8 cellular contexts compared by ENCODE assay signal in genomic region chr3:126982522-126983175, GRCh38. TPM values are rescaled to one million over a fixed set of nuclear protein-coding genes. Genes with fewer than 3 reads are reported as not detected.
DNase-seq lines count a peak whose midpoint lies in the region; ATAC-seq and TF ChIP-seq lines count a peak whose summit lies in the region.

PLXNA1 (plus strand) TSS chr3:126983115; CDS start chr3:126988594, 5,479 bp downstream.

- no peaks in the 10 kb centered on the region for H3K9me3 Mint-ChIP-seq in activated CD4-positive, alpha-beta memory T cell treated with anti-CD3 and anti-CD28 coated beads for 36 hours

- H3K27me3 Mint-ChIP-seq in activated CD4-positive, alpha-beta memory T cell treated with anti-CD3 and anti-CD28 coated beads for 36 hours, result peaks cover 7% of the 10 kb centered on the region

- peak within 1 kb of the TSS; percentile 79 for H3K4me3 Mint-ChIP-seq in activated CD4-positive, alpha-beta memory T cell treated with anti-CD3 and anti-CD28 coated beads for 36 hours

- H3K9me3 ChIP-seq in BLaER1 (no peaks in the 10 kb centered on the region), ectodermal cell (ENCODE audit: control insufficient read depth, low read length) (no peaks in the 10 kb centered on the region)

- H3K4me1 ChIP-seq in BLaER1, result peaks cover 38% of the 10 kb centered on the region
- H3K4me1 ChIP-seq in ectodermal cell (ENCODE audit: control insufficient read depth, insufficient read depth, low read length), result peaks cover 10% of the 10 kb centered on the region

- peak within 1 kb of the TSS; percentile 99 for H3K4me2 ChIP-seq in BLaER1

- peak within 1 kb of the TSS; percentile 88 for H3K27ac Mint-ChIP-seq in activated CD4-positive, alpha-beta memory T cell treated with anti-CD3 and anti-CD28 coated beads for 36 hours

- no peaks in the 10 kb centered on the region for H3K36me3 ChIP-seq in BLaER1
- H3K36me3 ChIP-seq in ectodermal cell (ENCODE audit: control insufficient read depth, insufficient read depth, low read length), result no peaks in the 10 kb centered on the region

- H3K4me3 ChIP-seq in BLaER1, result peak within 1 kb of the TSS; percentile 81
- peak within 1 kb of the TSS; percentile 70 for H3K4me3 ChIP-seq in ectodermal cell (ENCODE audit: insufficient read depth, low read depth, low read length)

- peaks cover 47% of the 10 kb centered on the region for H3K27me3 ChIP-seq in BLaER1
- H3K27me3 ChIP-seq in ectodermal cell (ENCODE audit: control insufficient read depth, insufficient read depth, low read length, poor library complexity, severe bottlenecking), result peaks cover 17% of the 10 kb centered on the region

- WGBS in ectodermal cell, 2 experiments, result 1% methylated on average over 88 of the region's 88 CpGs

- H3K9ac ChIP-seq in BLaER1, result peak within 1 kb of the TSS; percentile 78

- DNase-seq in NCI-H69 (lab: John Stamatoyannopoulos, UW) (peak; percentile 79), medulla oblongata (ENCODE audit: extremely low spot score) (peak; percentile 61)
- peak; percentile 88 for DNase-seq in activated CD4-positive, alpha-beta memory T cell treated with anti-CD3 and anti-CD28 coated beads for 36 hours
- DNase-seq in stimulated activated CD8-positive, alpha-beta memory T cell treated with anti-CD3 and anti-CD28 coated beads, Interleukin-12 subunit alpha, Interleukin-12 subunit beta, amount 100 ng/mL, for 1 hour (ENCODE audit: low read depth), result peak; percentile 79

- CTCF ChIA-PET in activated CD4-positive, alpha-beta memory T cell treated with anti-CD3 and anti-CD28 coated beads for 36 hours (lab: Charles Lee), result interaction anchor here (0.6 to 3.1 kb wide), 16 partner anchors 9 to 893 kb away, joined by 3 to 18 read pairs (median 4); no protein-coding TSS in a partner anchor

- POLR2A ChIA-PET in activated CD4-positive, alpha-beta memory T cell treated with anti-CD3 and anti-CD28 coated beads for 36 hours (lab: Charles Lee), result interaction anchor here (2.2 kb wide), 1 partner anchor 278 kb away, joined by 9 read pairs; the partner anchor contains the start of gene CHCHD6

- H3K36me3 Mint-ChIP-seq in activated CD4-positive, alpha-beta memory T cell treated with anti-CD3 and anti-CD28 coated beads for 36 hours, result no peaks in the 10 kb centered on the region

- TF ChIP-seq POLR2A in GM19099 (IDR thresholded peaks at IDR 0.05; ENCODE audit: extremely low read depth, insufficient read length, low read depth), result peak; percentile 39

- intact Hi-C loops in activated CD4-positive, alpha-beta memory T cell treated with anti-CD3 and anti-CD28 coated beads for 36 hours (cut with micrococcal nuclease), result loop anchor here (1.0 to 5.0 kb wide), 7 partner anchors 71 to 564 kb away; partner anchors contain the start of gene CHCHD6

- H4K20me1 ChIP-seq in BLaER1, result peaks cover 58% of the 10 kb centered on the region

- ATAC-seq in HG03354 (IDR thresholded peaks at IDR 0.05; ENCODE audit: poor library complexity, severe bottlenecking, unreplicated experiment), result peak; percentile 81

- peak within 1 kb of the TSS; percentile 60 for H3K27ac ChIP-seq in BLaER1
- H3K27ac ChIP-seq in ectodermal cell (ENCODE audit: insufficient read depth, low read depth, low read length, poor library complexity, severe bottlenecking), result no peak within 1 kb of the TSS

- H3K4me1 Mint-ChIP-seq in activated CD4-positive, alpha-beta memory T cell treated with anti-CD3 and anti-CD28 coated beads for 36 hours (ENCODE audit: low read depth), result peaks cover 14% of the 10 kb centered on the region

RNA-seq across cellular contexts. Expression of gene PLXNA1, which starts in this region (rescaled TPM):
- total RNA-seq in activated CD4-positive, alpha-beta memory T cell treated with anti-CD3 and anti-CD28 coated beads for 36 hours, result 1 to 10 TPM; 8.8 to 9.3 TPM
- 68.2 TPM for polyA plus RNA-seq in ectodermal cell (2013, experiment 1 of 4)
- polyA plus RNA-seq in ectodermal cell (2013, experiment 2 of 4), result 84.3 TPM
- 64.7 TPM for polyA plus RNA-seq in ectodermal cell (2013, experiment 3 of 4)
- 79.0 TPM for polyA plus RNA-seq in ectodermal cell (2013, experiment 4 of 4)
